ENCODE assay signal across 1 cellular context in genomic region chr6:2763876-2764540, GRCh38.
TF ChIP-seq lines count a peak whose summit lies in the region.

No MANE protein-coding gene starts in this region.

TF ChIP-seq in SK-N-SH treated with all-trans-retinoic acid at 6 μM for 48 hours, 23 proteins besides CTCF, POLR2A, EP300 and RAD21 (continued from another document):
- TF ChIP-seq PATZ1 (CRISPR knock-in tag; IDR thresholded peaks at IDR 0.05; ENCODE audit: borderline replicate concordance) (no peak), GLIS3 (CRISPR knock-in tag; IDR thresholded peaks at IDR 0.05) (no peak), TOX (CRISPR knock-in tag; IDR thresholded peaks at IDR 0.05; ENCODE audit: borderline replicate concordance) (no peak), ZNF70 (CRISPR knock-in tag; IDR thresholded peaks at IDR 0.05) (no peak), ZNF8 (CRISPR knock-in tag; IDR thresholded peaks at IDR 0.05) (no peak), OSR1 (CRISPR knock-in tag; IDR thresholded peaks at IDR 0.05) (no peak), CSDC2 (CRISPR knock-in tag; IDR thresholded peaks at IDR 0.05) (no peak)
- TF ChIP-seq, protein P1, sequence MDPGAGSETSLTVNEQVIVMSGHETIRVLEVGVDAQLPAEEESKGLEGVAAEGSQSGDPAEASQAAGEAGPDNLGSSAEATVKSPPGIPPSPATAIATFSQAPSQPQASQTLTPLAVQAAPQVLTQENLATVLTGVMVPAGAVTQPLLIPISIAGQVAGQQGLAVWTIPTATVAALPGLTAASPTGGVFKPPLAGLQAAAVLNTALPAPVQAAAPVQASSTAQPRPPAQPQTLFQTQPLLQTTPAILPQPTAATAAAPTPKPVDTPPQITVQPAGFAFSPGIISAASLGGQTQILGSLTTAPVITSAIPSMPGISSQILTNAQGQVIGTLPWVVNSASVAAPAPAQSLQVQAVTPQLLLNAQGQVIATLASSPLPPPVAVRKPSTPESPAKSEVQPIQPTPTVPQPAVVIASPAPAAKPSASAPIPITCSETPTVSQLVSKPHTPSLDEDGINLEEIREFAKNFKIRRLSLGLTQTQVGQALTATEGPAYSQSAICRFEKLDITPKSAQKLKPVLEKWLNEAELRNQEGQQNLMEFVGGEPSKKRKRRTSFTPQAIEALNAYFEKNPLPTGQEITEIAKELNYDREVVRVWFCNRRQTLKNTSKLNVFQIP (CRISPR knock-in tag; IDR thresholded peaks at IDR 0.05; ENCODE audit: borderline replicate concordance, low read depth), result no peak
